ENCODE assay signal across 1 cellular context in the genomic region with DNA sequence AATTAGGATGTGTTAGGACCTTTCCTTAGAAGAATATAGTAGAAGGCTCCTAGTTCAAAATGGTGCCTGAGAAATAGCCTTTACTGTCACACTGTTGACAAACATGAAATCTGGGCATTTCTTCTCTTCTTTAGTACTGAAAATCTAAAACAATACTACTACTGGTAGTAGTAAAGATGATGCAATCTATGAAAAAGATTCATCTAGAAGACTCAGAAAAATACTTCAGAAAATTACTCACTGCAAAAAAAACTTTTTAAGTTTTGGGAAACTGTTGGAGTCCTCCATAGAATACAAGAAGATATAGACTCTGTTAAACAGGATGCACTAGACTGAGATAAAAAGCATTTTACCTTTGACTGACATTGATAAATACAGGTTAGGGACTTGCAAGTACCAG.
TF ChIP-seq lines count a peak whose summit lies in the region.

No MANE protein-coding gene starts in this region.

TF ChIP-seq in WTC11, 78 proteins besides CTCF, POLR2A, EP300 and RAD21 (continued from another document):
- no peak for TF ChIP-seq ATF6 (CRISPR knock-in tag; IDR thresholded peaks at IDR 0.05)
- TF ChIP-seq CREM (CRISPR knock-in tag; IDR thresholded peaks at IDR 0.05), result no peak
- TF ChIP-seq GRHL2 (CRISPR knock-in tag; IDR thresholded peaks at IDR 0.05; ENCODE audit: insufficient replicate concordance, severe bottlenecking), result no peak
